In the genomic region with DNA sequence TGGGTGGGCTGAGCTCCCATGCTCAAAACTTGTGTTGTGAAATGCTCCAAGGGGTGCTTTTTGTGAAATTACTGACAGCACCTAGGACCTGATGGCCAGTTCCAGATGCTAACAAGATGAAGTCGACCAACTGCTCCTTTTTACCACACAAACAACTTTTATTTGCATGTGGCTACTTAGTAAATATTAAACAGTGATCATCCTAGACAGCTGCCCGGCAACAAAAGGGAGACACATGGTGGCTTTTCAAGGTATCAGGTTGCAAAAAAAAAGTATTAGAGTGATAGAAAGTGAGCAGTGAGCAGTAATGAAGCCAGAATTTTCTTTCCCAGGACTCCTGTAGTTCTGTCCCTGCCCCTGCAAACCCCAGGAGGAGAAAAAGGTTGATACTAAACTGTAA, we compare ENCODE assay signal across 18 cellular contexts.
A peak's percentile ranks its signal among the peaks of the same experiment; 100 is the strongest.
DNase-seq lines count a peak whose midpoint lies in the region; ATAC-seq, FAIRE-seq and TF ChIP-seq lines count a peak whose summit lies in the region.
"Had no signal": no experiment of that assay in that cellular context is flagged by ENCODE, and none has a peak within 500 bp of the region (broad histone marks: within the 10 kb centered on the region; RNA-seq: fewer than 3 reads in every experiment).

No MANE protein-coding gene starts in this region.

- no peaks in the 10 kb centered on the region for H3K27me3 ChIP-seq in BE2C

- peak; percentile 53 for ATAC-seq in HG02571 (IDR thresholded peaks at IDR 0.05; ENCODE audit: unreplicated experiment)
- ATAC-seq in HG03558 (IDR thresholded peaks at IDR 0.05; ENCODE audit: extremely low read depth, unreplicated experiment) = peak; percentile 43
- ATAC-seq: activated T-helper 17 cell treated with anti-CD3 and anti-CD28 coated beads, Interleukin-2, amount 50 U/mL, for 72 hours; GM23338 had no signal

- TF ChIP-seq CTCF in BE2C (IDR thresholded peaks at IDR 0.05; ENCODE audit: low read depth, low read length) (no peak), GM13977 (IDR thresholded peaks at IDR 0.05; ENCODE audit: extremely low read depth, insufficient read depth, missing control alignments) (no peak)

- in situ Hi-C loops in GM13977 (cut with MboI; ENCODE audit: low pct_unique_long_range_greater_than_20kb, low sequenced_read_pairs, unreplicated experiment) = no loop called here

- DNase-seq in NCI-H1092 treated with DMSO at 0.1 percent for 48 hours (lab: John Stamatoyannopoulos, UW) (peak; percentile 23), NCI-H1092 (lab: John Stamatoyannopoulos, UW) (no peak), BE2C (no peak), GM13977 (ENCODE audit: low spot score) (no peak)
- no peak for DNase-seq in stimulated activated naive CD4-positive, alpha-beta T cell treated with Interleukin-2 at 50 U/mL for 16 hours (lab: John Stamatoyannopoulos, UW)
- DNase-seq: anterior cingulate cortex; CD4-positive, CD25-positive, alpha-beta regulatory T cell; head of caudate nucleus; kidney glomerular epithelial cell; NCI-H524 treated with DMSO at 0.1 percent for 48 hours; Right ventricle myocardium superior had no signal

- H3K36me3 ChIP-seq in BE2C = no peaks in the 10 kb centered on the region

- no peaks in the 10 kb centered on the region for H3K9me3 ChIP-seq in BE2C

- peak; percentile 53 for FAIRE-seq in islet of Langerhans (lab: Jason Lieb, UNC)
- FAIRE-seq: colon had no signal

- no peak overlapping the region for H3K4me3 ChIP-seq in BE2C (ENCODE audit: low read depth, low read length)
- H3K4me3 ChIP-seq: GM23338 had no signal

- H3K4me1 ChIP-seq in BE2C = no peaks in the 10 kb centered on the region
- H3K4me1 ChIP-seq: parathyroid adenoma had no signal
